13 cellular contexts compared by ENCODE assay signal in the genomic region with DNA sequence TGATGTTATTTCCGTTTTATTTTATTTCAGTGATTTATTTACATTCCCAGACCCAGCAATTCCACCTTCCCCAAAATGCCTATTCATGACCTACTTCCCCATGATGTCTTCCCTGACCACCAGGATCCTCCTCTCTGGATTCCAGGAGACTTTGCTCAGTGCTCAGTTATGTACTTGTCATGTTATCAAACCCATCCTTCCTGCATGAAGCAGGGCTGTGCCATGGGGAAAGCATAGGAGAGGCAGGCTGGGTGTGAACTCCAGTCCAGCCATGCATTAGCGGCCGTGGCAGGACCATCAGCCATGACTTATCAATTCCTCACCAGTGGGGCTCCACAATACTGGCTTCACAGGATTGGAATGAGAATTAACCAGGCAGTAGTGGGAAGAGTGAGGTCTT. TPM values are rescaled to one million over a fixed set of nuclear protein-coding genes. Genes with fewer than 3 reads are reported as not detected.
DNase-seq lines count a peak whose midpoint lies in the region; ATAC-seq and TF ChIP-seq lines count a peak whose summit lies in the region.
"Had no signal": no experiment of that assay in that cellular context is flagged by ENCODE, and none has a peak within 500 bp of the region (broad histone marks: within the 10 kb centered on the region; RNA-seq: fewer than 3 reads in every experiment).

No MANE protein-coding gene starts in this region.

- H3K9me2 ChIP-seq in GM23248 (ENCODE audit: insufficient read depth) = no peaks in the 10 kb centered on the region

- H3K27me3 ChIP-seq in GM23248 (replicated peaks; ENCODE audit: insufficient read depth) = peaks cover 40% of the 10 kb centered on the region
- H3K27me3 ChIP-seq in lower lobe of right lung (ENCODE audit: low read depth) = no peaks in the 10 kb centered on the region
- peaks cover 0 to 2% (median 0%) of the 10 kb centered on the region in 45 donors for H3K27me3 ChIP-seq in dorsolateral prefrontal cortex

- no peaks in the 10 kb centered on the region for H4K20me1 ChIP-seq in GM23248 (ENCODE audit: insufficient read depth)

- no peak for TF ChIP-seq CTCF in mucosa of descending colon (IDR thresholded peaks at IDR 0.05)
- no peak for TF ChIP-seq CTCF in lower lobe of right lung (IDR thresholded peaks at IDR 0.05)
- no peak for TF ChIP-seq CTCF in dorsolateral prefrontal cortex (IDR thresholded peaks at IDR 0.05 in 54 of 56, conservative IDR thresholded peaks at IDR 0.05 in 2 of 56; ENCODE audit: low read depth in 1 of 56, partially characterized antibody in 56 of 56)

- H3K79me2 ChIP-seq in GM23248 (ENCODE audit: insufficient read depth) = no peaks in the 10 kb centered on the region

- no peaks in the 10 kb centered on the region for H3K9me3 ChIP-seq in GM23248 (ENCODE audit: low read depth)
- H3K9me3 ChIP-seq in mucosa of descending colon = no peaks in the 10 kb centered on the region
- H3K9me3 ChIP-seq in lower lobe of right lung = no peaks in the 10 kb centered on the region
- H3K9me3 ChIP-seq: BE2C had no signal

- 48 to 63% methylated on average over 3 of the region's 3 CpGs for WGBS in GM23248 (ENCODE audit: low coverage in 1 of 2, low lambda C conversion rate in 2 of 2, missing lambda C conversion rate in 2 of 2), 2 experiments

- ATAC-seq in mucosa of descending colon (peak; percentile 46), lower lobe of right lung (no peak)
- ATAC-seq: K562 had no signal

- H3K36me3 ChIP-seq in GM23248 (ENCODE audit: low read depth) = no peaks in the 10 kb centered on the region
- H3K36me3 ChIP-seq in mucosa of descending colon (ENCODE audit: low read depth) = no peaks in the 10 kb centered on the region
- H3K36me3 ChIP-seq in lower lobe of right lung = no peaks in the 10 kb centered on the region
- H3K36me3 ChIP-seq: BE2C had no signal

- no peak overlapping the region for H3K4me2 ChIP-seq in GM23248 (ENCODE audit: unreplicated experiment)

- H3F3A ChIP-seq in GM23248 (ENCODE audit: insufficient read depth) = no peaks in the 10 kb centered on the region

- H3K4me1 ChIP-seq in GM23248 (ENCODE audit: insufficient read depth) = no peaks in the 10 kb centered on the region
- H3K4me1 ChIP-seq in mucosa of descending colon (ENCODE audit: low read depth) = no peaks in the 10 kb centered on the region
- H3K4me1 ChIP-seq in lower lobe of right lung = no peaks in the 10 kb centered on the region
- H3K4me1 ChIP-seq: BE2C had no signal

- in situ Hi-C loops in GM23248 (cut with MboI) = no loop called here

- DNase-seq in AG20443 (ENCODE audit: low spot score) (peak; percentile 53), GM23248 (peak; percentile 31), mucosa of descending colon (no peak), germinal center (ENCODE audit: low spot score) (no peak), lower lobe of right lung (no peak), dorsolateral prefrontal cortex (no peak)
- DNase-seq: BE2C; CD4-positive, alpha-beta memory T cell; DMS79 treated with DMSO at 0.1 percent for 48 hours; HCEC 1CT; HFFc6 had no signal

- H3K27ac ChIP-seq in GM23248 (no peak overlapping the region), lower lobe of right lung (no peak overlapping the region), dorsolateral prefrontal cortex (no peak overlapping the region)
- H3K27ac ChIP-seq: C4-2B had no signal

- H3K9ac ChIP-seq in GM23248 = no peak overlapping the region

- no peak overlapping the region for H2AFZ ChIP-seq in GM23248

- H3K4me3 ChIP-seq in GM23248 = no peak overlapping the region
- H3K4me3 ChIP-seq in mucosa of descending colon = no peak overlapping the region
- no peak overlapping the region for H3K4me3 ChIP-seq in lower lobe of right lung
- no peak overlapping the region for H3K4me3 ChIP-seq in dorsolateral prefrontal cortex
- H3K4me3 ChIP-seq: K562 had no signal

- intact Hi-C loops in mucosa of descending colon (cut with DNase I, micrococcal nuclease) = no loop called here
- intact Hi-C loops in lower lobe of right lung (cut with DNase I) = no loop called here
- intact Hi-C loops in dorsolateral prefrontal cortex (cut with DNase I) = no loop called here

RNA-seq across cellular contexts. Expression of gene B4GALNT3, which starts 57.8 kb away (rescaled TPM):
- total RNA-seq in GM23248 (2014; rRNA removed; shearing (Covaris generic)) = 0.11 TPM in 1 of 2 replicates, not detected in the other
- 0.09 TPM in 1 of 2 replicates, not detected in the other for polyA plus RNA-seq in GM23248 (2016; fragmentation: Nextera tagmentation; extraction: Ambion mirVana)
- total RNA-seq in mucosa of descending colon (100 to 1,000 TPM in 1 of 3 donors, 10 to 100 TPM in 2; 62.9 to 134 (median 94.9) TPM), lower lobe of right lung (20.6 TPM), dorsolateral prefrontal cortex (10 to 100 TPM in 101 of 120 experiments, 1 to 10 TPM in 19; 4.8 to 25.5 (median 13.2) TPM)
- total RNA-seq: HFFc6 had no signal

Comparison
In these comparisons a context has a peak if more than half of its experiments do, and no peak if none do; other contexts are left out.
1. DNase-seq: peak in AG20443 (single experiment) and GM23248 (single experiment); none in mucosa of descending colon (0 of 3), germinal center (single experiment), lower lobe of right lung (single experiment) and dorsolateral prefrontal cortex (0 of 10).